7 cellular contexts compared by ENCODE assay signal in genomic region chr11:59755701-59756495, GRCh38. TPM values are rescaled to one million over a fixed set of nuclear protein-coding genes. Genes with fewer than 3 reads are reported as not detected.
DNase-seq lines count a peak whose midpoint lies in the region; ATAC-seq and TF ChIP-seq lines count a peak whose summit lies in the region.

No MANE protein-coding gene starts in this region.

- ATAC-seq in GM18505 (IDR thresholded peaks at IDR 0.05; ENCODE audit: unreplicated experiment): peak; percentile 17
- ATAC-seq in HG02973 (IDR thresholded peaks at IDR 0.05; ENCODE audit: unreplicated experiment): no peak

- H3F3A ChIP-seq in SU-DHL-6 (ENCODE audit: insufficient read depth): peaks cover 3% of the 10 kb centered on the region; the same call in 1 of the 2 replicates

- H3K4me2 ChIP-seq in SU-DHL-6 (ENCODE audit: low read depth, low read length, poor library complexity, severe bottlenecking) (peak overlapping the region; percentile 93), parathyroid adenoma (ENCODE audit: low read length) (peak overlapping the region; percentile 74)

- no peaks in the 10 kb centered on the region for H4K20me1 ChIP-seq in SU-DHL-6 (ENCODE audit: low read depth, low read length)

- H3K27me3 ChIP-seq in SU-DHL-6 (ENCODE audit: low read length): no peaks in the 10 kb centered on the region
- H3K27me3 ChIP-seq in ascending aorta: no peaks in the 10 kb centered on the region
- H3K27me3 ChIP-seq in left ventricle myocardium inferior (ENCODE audit: low read depth): no peaks in the 10 kb centered on the region
- no peaks in the 10 kb centered on the region for H3K27me3 ChIP-seq in parathyroid adenoma (ENCODE audit: control insufficient read depth, insufficient read depth, low read length)

- no peak for TF ChIP-seq CTCF in SU-DHL-6 (IDR thresholded peaks at IDR 0.05; ENCODE audit: insufficient read depth, low read length, poor library complexity, severe bottlenecking)
- no peak for TF ChIP-seq CTCF in ascending aorta (IDR thresholded peaks at IDR 0.05)
- TF ChIP-seq CTCF in left ventricle myocardium inferior (IDR thresholded peaks at IDR 0.05; ENCODE audit: borderline replicate concordance): no peak
- no peak for TF ChIP-seq CTCF in parathyroid adenoma (IDR thresholded peaks at IDR 0.05)

- H3K9ac ChIP-seq in SU-DHL-6 (ENCODE audit: low read length) (peak overlapping the region; percentile 58), parathyroid adenoma (peak overlapping the region; percentile 41)

- intact Hi-C loops in ascending aorta (cut with DNase I): loop anchor here (1.0 to 2.0 kb wide), 2 partner anchors 140 to 219 kb away; no protein-coding TSS in a partner anchor
- intact Hi-C loops in left ventricle myocardium inferior (cut with micrococcal nuclease): loop anchor here (2.0 kb wide), 1 partner anchor 47 kb away; no protein-coding TSS in a partner anchor

- H3K9me2 ChIP-seq in SU-DHL-6 (replicated peaks; ENCODE audit: insufficient read depth, low read length): no peaks in the 10 kb centered on the region

- H3K9me3 ChIP-seq in SU-DHL-6 (ENCODE audit: insufficient read depth, low read length) (no peaks in the 10 kb centered on the region), ascending aorta (no peaks in the 10 kb centered on the region), left ventricle myocardium inferior (replicated peaks) (no peaks in the 10 kb centered on the region), parathyroid adenoma (ENCODE audit: control insufficient read depth, low read length) (no peaks in the 10 kb centered on the region)

- H3K79me2 ChIP-seq in SU-DHL-6 (ENCODE audit: insufficient read depth, low read length) (no peaks in the 10 kb centered on the region), parathyroid adenoma (peaks cover 7% of the 10 kb centered on the region)

- H3K4me3 ChIP-seq in SU-DHL-6 (ENCODE audit: insufficient read depth, low read length, poor library complexity, severe bottlenecking) (peak overlapping the region; percentile 75), ascending aorta (peak overlapping the region; percentile 89 to 97), left ventricle myocardium inferior (peak overlapping the region; percentile 97), parathyroid adenoma (ENCODE audit: low read depth, low read length) (peak overlapping the region; percentile 74)

- H3K4me1 ChIP-seq in ascending aorta (peaks cover 0 to 9% of the 10 kb centered on the region in 2 donors), left ventricle myocardium inferior (peaks cover 50% of the 10 kb centered on the region), parathyroid adenoma (peaks cover 3% of the 10 kb centered on the region)

- DNase-seq in HT-29 (ENCODE audit: low spot score): peak; percentile 89
- peak; percentile 24 to 89 for DNase-seq in ascending aorta (ENCODE audit: low spot score in 2 of 2)
- peak; percentile 65 for DNase-seq in left ventricle myocardium inferior

- no peak for TF ChIP-seq POLR2A in GM18505 (IDR thresholded peaks at IDR 0.05; ENCODE audit: borderline replicate concordance, extremely low read depth, insufficient read depth, insufficient read length)

- peak overlapping the region; percentile 90 for H2AFZ ChIP-seq in SU-DHL-6 (ENCODE audit: low read depth, low read length, severe bottlenecking)
- H2AFZ ChIP-seq in parathyroid adenoma: peak overlapping the region; percentile 93

- H3K36me3 ChIP-seq in SU-DHL-6 (ENCODE audit: low read length): no peaks in the 10 kb centered on the region
- H3K36me3 ChIP-seq in ascending aorta: no peaks in the 10 kb centered on the region
- no peaks in the 10 kb centered on the region for H3K36me3 ChIP-seq in left ventricle myocardium inferior
- no peaks in the 10 kb centered on the region for H3K36me3 ChIP-seq in parathyroid adenoma (ENCODE audit: control insufficient read depth, insufficient read depth, low read length)

- H3K27ac ChIP-seq in SU-DHL-6 (ENCODE audit: low read depth, low read length) (no peak overlapping the region), ascending aorta (peak overlapping the region; percentile 95 to 97), left ventricle myocardium inferior (replicated peaks) (peak overlapping the region; percentile 98), parathyroid adenoma (peak overlapping the region; percentile 82)

RNA-seq across cellular contexts. Expression of gene STX3, which starts 0.7 kb away (rescaled TPM):
- total RNA-seq in HT-29 (2014; rRNA removed; shearing (Covaris generic)): 80.6 and 86.5 TPM in 2 replicates
- total RNA-seq in ascending aorta: 18.0 TPM
- 8.4 TPM for total RNA-seq in left ventricle myocardium inferior

RNA-seq across cellular contexts. Expression of gene OR10V1, which starts 42.3 kb away (rescaled TPM):
- total RNA-seq in HT-29 (2014; rRNA removed; shearing (Covaris generic)): not detected in 2 replicates
- total RNA-seq in ascending aorta (not detected), left ventricle myocardium inferior (not detected)

RNA-seq across cellular contexts. Expression of gene MRPL16, which starts 54.7 kb away (rescaled TPM):
- 94.0 and 100 TPM in 2 replicates for total RNA-seq in HT-29 (2014; rRNA removed; shearing (Covaris generic))
- total RNA-seq in ascending aorta (63.0 TPM), left ventricle myocardium inferior (93.2 TPM)
